In genomic region chr15:71116942-71117341, GRCh38 we compare ENCODE assay signal across 15 cellular contexts. TPM values are rescaled to one million over a fixed set of nuclear protein-coding genes. Genes with fewer than 3 reads are reported as not detected.
A peak's percentile ranks its signal among the peaks of the same experiment; 100 is the strongest.
DNase-seq lines count a peak whose midpoint lies in the region; ATAC-seq, FAIRE-seq and TF ChIP-seq lines count a peak whose summit lies in the region.
"Had no signal": no experiment of that assay in that cellular context is flagged by ENCODE, and none has a peak within 500 bp of the region (broad histone marks: within the 10 kb centered on the region; RNA-seq: fewer than 3 reads in every experiment).

No MANE protein-coding gene starts in this region.

- DNase-seq in LoVo (ENCODE audit: low spot score) (peak; percentile 61), T47D (ENCODE audit: low read depth in 1 of 2, low spot score in 1 of 2) (peak; percentile 51 to 85), keratinocyte (ENCODE audit: low read depth, low spot score) (no peak), thyroid gland (peak; percentile 38 to 39), lower leg skin (ENCODE audit: low spot score in 2 of 2) (no peak), sigmoid colon (no peak)
- DNase-seq: activated T-cell treated with anti-CD3 and anti-CD28 coated beads, Interleukin-2, amount 50 U/mL, for 4 hours; kidney; occipital lobe; SHP77 treated with DMSO at 0.1 percent for 48 hours; stimulated activated CD4-positive, alpha-beta T cell treated with anti-CD3 and anti-CD28 coated beads, Interleukin-1b, Interleukin-23, amount 100 ng/mL, for 48 hours had no signal

- peak overlapping the region; percentile 74 to 89 (median 80) for H3K4me3 ChIP-seq in keratinocyte (ENCODE audit: control insufficient read depth in 2 of 3, extremely low read depth in 1 of 3, insufficient read depth in 2 of 3, low read depth in 1 of 3, low read length in 3 of 3)
- H3K4me3 ChIP-seq in thyroid gland (replicated peaks in 1 of 3) = no peak overlapping the region
- no peak overlapping the region for H3K4me3 ChIP-seq in lower leg skin (ENCODE audit: low read depth, poor library complexity, severe bottlenecking)
- H3K4me3 ChIP-seq in sigmoid colon = no peak overlapping the region
- H3K4me3 ChIP-seq: GM12878 had no signal

- peak overlapping the region; percentile 79 for H3K27ac ChIP-seq in keratinocyte (ENCODE audit: control insufficient read depth, insufficient read depth, low read length)
- peak overlapping the region in 1 of 3 donors; percentile 82 for H3K27ac ChIP-seq in thyroid gland
- H3K27ac ChIP-seq in sigmoid colon = no peak overlapping the region

- no peak overlapping the region for H2AFZ ChIP-seq in keratinocyte (ENCODE audit: control insufficient read depth, low read length)

- in situ Hi-C loops in T47D (cut with HindIII; ENCODE audit: low pct_unique_long_range_greater_than_20kb, low sequenced_read_pairs) = no loop called here

- H4K20me1 ChIP-seq in keratinocyte (ENCODE audit: control insufficient read depth, extremely low read depth, insufficient read depth, low read length) = no peaks in the 10 kb centered on the region

- peak overlapping the region; percentile 89 for H3K4me2 ChIP-seq in keratinocyte (ENCODE audit: control insufficient read depth, extremely low read depth, insufficient read depth, low read depth, low read length)

- H3K9ac ChIP-seq in keratinocyte (ENCODE audit: control insufficient read depth, extremely low read depth, insufficient read depth, low read length) = peak overlapping the region; percentile 92

- H3K79me2 ChIP-seq in keratinocyte (ENCODE audit: control insufficient read depth, insufficient read depth, low read length) = peaks cover 62% of the 10 kb centered on the region

- dilution Hi-C loops in keratinocyte (cut with MboI; ENCODE audit: extremely low pct_ligation_motif_present, low sequenced_read_pairs) = no loop called here

- no peaks in the 10 kb centered on the region for H3K27me3 ChIP-seq in keratinocyte (ENCODE audit: control insufficient read depth, extremely low read depth, insufficient read depth, low read length)
- H3K27me3 ChIP-seq in thyroid gland = no peaks in the 10 kb centered on the region
- peaks cover 0 to 20% (median 0%) of the 10 kb centered on the region in 3 donors for H3K27me3 ChIP-seq in sigmoid colon

- no peak for TF ChIP-seq EP300 in sigmoid colon (IDR thresholded peaks at IDR 0.05)

- H3K36me3 ChIP-seq in keratinocyte (ENCODE audit: control insufficient read depth in 2 of 2, extremely low read depth in 1 of 2, insufficient read depth in 2 of 2, low read length in 2 of 2) (peaks cover 4 to 35% of the 10 kb centered on the region in 2 experiments), thyroid gland (no peaks in the 10 kb centered on the region), sigmoid colon (no peaks in the 10 kb centered on the region)

- no peak for ATAC-seq in HG03378 (IDR thresholded peaks at IDR 0.05; ENCODE audit: unreplicated experiment)
- ATAC-seq: activated T-cell treated with anti-CD3 and anti-CD28 coated beads, Interleukin-2, amount 50 U/mL, for 4 hours; esophagus mucosa; GM12878 had no signal

- peaks cover 10% of the 10 kb centered on the region for H3K9me1 ChIP-seq in keratinocyte (ENCODE audit: control insufficient read depth, extremely low read depth, insufficient read depth, low read length)

- intact Hi-C loops in thyroid gland (cut with DNase I) = loop anchor here (5.0 kb wide), 1 partner anchor 325 kb away; no protein-coding TSS in a partner anchor
- intact Hi-C loops in lower leg skin (cut with DNase I; ENCODE audit: low total_unique reads) = loop anchor here (5.0 kb wide), 1 partner anchor 325 kb away; no protein-coding TSS in a partner anchor
- intact Hi-C loops in sigmoid colon (cut with DNase I) = no loop called here

- TF ChIP-seq CTCF in keratinocyte (optimal IDR thresholded peaks at IDR 0.05 in 1 of 3, IDR thresholded peaks at IDR 0.05 in 1 of 3, conservative IDR thresholded peaks at IDR 0.05 in 1 of 3; ENCODE audit: extremely low read depth in 1 of 3, insufficient read depth in 2 of 3, low read length in 3 of 3) = no peak
- TF ChIP-seq CTCF in thyroid gland (IDR thresholded peaks at IDR 0.05) = no peak
- TF ChIP-seq CTCF in lower leg skin (IDR thresholded peaks at IDR 0.05) = no peak
- no peak for TF ChIP-seq CTCF in sigmoid colon (IDR thresholded peaks at IDR 0.05)

- H3K9me3 ChIP-seq in keratinocyte (ENCODE audit: control insufficient read depth, low read depth, low read length) = no peaks in the 10 kb centered on the region
- H3K9me3 ChIP-seq in thyroid gland = no peaks in the 10 kb centered on the region
- no peaks in the 10 kb centered on the region for H3K9me3 ChIP-seq in sigmoid colon

- 91 to 94% methylated on average over 3 of the region's 3 CpGs for WGBS in thyroid gland, 2 donors
- 48 to 73% methylated on average over 3 of the region's 3 CpGs for WGBS in lower leg skin, 2 donors
- 18 to 65% methylated on average over 3 of the region's 3 CpGs for WGBS in sigmoid colon, 2 donors

- peaks cover 47% of the 10 kb centered on the region for H3K4me1 ChIP-seq in keratinocyte (ENCODE audit: control insufficient read depth, extremely low read depth, insufficient read depth, low read length)
- H3K4me1 ChIP-seq in thyroid gland = peaks cover 24 to 56% of the 10 kb centered on the region in 2 donors
- H3K4me1 ChIP-seq in sigmoid colon = peaks cover 0 to 7% (median 6%) of the 10 kb centered on the region in 4 donors

- TF ChIP-seq POLR2A in thyroid gland (IDR thresholded peaks at IDR 0.05) (no peak), lower leg skin (IDR thresholded peaks at IDR 0.05) (no peak), sigmoid colon (IDR thresholded peaks at IDR 0.05) (no peak)

- FAIRE-seq in keratinocyte (lab: Jason Lieb, UNC) = peak; percentile 81
- FAIRE-seq: bronchial epithelial cell, GM12878, kidney had no signal

RNA-seq across cellular contexts. Expression of gene THSD4, which starts 1.7 kb away (rescaled TPM):
- polyA plus RNA-seq in keratinocyte (24.5 to 37.0 TPM (median 25.3 TPM) in 3 replicates), sigmoid colon (1 to 10 TPM; 2.4 to 7.8 (median 5.1) TPM)
- 17.6 TPM for polyA plus RNA-seq in keratinocyte (2011; ENCODE audit: low read depth)
- polyA plus RNA-seq in keratinocyte (2011; cell fraction: cytosol; rRNA removed) = 15.4 and 18.0 TPM in 2 replicates
- 110 and 134 TPM in 2 replicates for polyA plus RNA-seq in keratinocyte (2011; cell fraction: nucleus; rRNA removed)
- 20.1 and 59.2 TPM in 2 replicates for polyA plus RNA-seq in keratinocyte (2012; ENCODE audit: low replicate concordance)
- 60.2 to 89.9 TPM (median 67.0 TPM) in 3 replicates for polyA minus RNA-seq in keratinocyte
- polyA minus RNA-seq in keratinocyte (2011; cell fraction: cytosol; rRNA and poly(A)+ RNA removed) = 49.9 TPM
- 173 and 249 TPM in 2 replicates for polyA minus RNA-seq in keratinocyte (2011; cell fraction: nucleus; rRNA and poly(A)+ RNA removed)
- total RNA-seq in thyroid gland (10 to 100 TPM; 23.0 to 68.5 (median 48.6) TPM), lower leg skin (10 to 100 TPM in 3 of 4 donors, 1 to 10 TPM in 1; 9.3 to 39.2 (median 32.8) TPM), sigmoid colon (1 to 10 TPM; 1.4 to 2.2 (median 2.0) TPM)

Comparison
In these comparisons a context has a peak if more than half of its experiments do, and no peak if none do; other contexts are left out.
1. DNase-seq: peak in LoVo (single experiment), T47D (2 of 2) and thyroid gland (2 of 2); none in keratinocyte (single experiment), lower leg skin (0 of 2) and sigmoid colon (single experiment).
2. H3K4me3 ChIP-seq: peak in keratinocyte (3 of 3); none in thyroid gland (0 of 3), lower leg skin (single experiment) and sigmoid colon (0 of 4).